Comparison of ENCODE assay signal across 2 cellular contexts in genomic region chr17:80964231-80964856, GRCh38.
TF ChIP-seq lines count a peak whose summit lies in the region.

No MANE protein-coding gene starts in this region.

TF ChIP-seq in GM23338, 12 proteins besides CTCF, POLR2A, EP300 and RAD21:
- TF ChIP-seq JUNB (IDR thresholded peaks at IDR 0.05; ENCODE audit: unreplicated experiment) (no peak), CREB1 (CRISPR knock-in tag; IDR thresholded peaks at IDR 0.05; ENCODE audit: low read depth) (no peak), NANOG (IDR thresholded peaks at IDR 0.05; ENCODE audit: borderline replicate concordance) (no peak), ZNF114 (CRISPR knock-in tag; IDR thresholded peaks at IDR 0.05) (no peak), REST (IDR thresholded peaks at IDR 0.05; ENCODE audit: unreplicated experiment) (no peak), EZH2 (IDR thresholded peaks at IDR 0.05; ENCODE audit: low read depth, unreplicated experiment) (no peak), ETS1 (IDR thresholded peaks at IDR 0.05) (no peak), EZH2phosphoT487 (IDR thresholded peaks at IDR 0.05; ENCODE audit: unreplicated experiment) (no peak)

TF ChIP-seq in HepG2, 621 proteins besides CTCF, POLR2A, EP300 and RAD21:
- no peak for TF ChIP-seq ZSCAN29 (CRISPR knock-in tag; conservative IDR thresholded peaks at IDR 0.05)
- TF ChIP-seq NR2F2 (IDR thresholded peaks at IDR 0.05; ENCODE audit: borderline replicate concordance, low read depth) = no peak
- TF ChIP-seq ZNF18 (CRISPR knock-in tag; IDR thresholded peaks at IDR 0.05; ENCODE audit: insufficient replicate concordance) = no peak
- no peak for TF ChIP-seq XBP1 (CRISPR knock-in tag; IDR thresholded peaks at IDR 0.05)
- TF ChIP-seq ATAD3A (CRISPR knock-in tag; IDR thresholded peaks at IDR 0.05) = no peak
- TF ChIP-seq KLF16 (CRISPR knock-in tag; IDR thresholded peaks at IDR 0.05) = no peak
- TF ChIP-seq NFIB (CRISPR knock-in tag; IDR thresholded peaks at IDR 0.05; ENCODE audit: borderline replicate concordance) = no peak
- TF ChIP-seq CREB1 (IDR thresholded peaks at IDR 0.05) = no peak
- no peak for TF ChIP-seq CREB1 (CRISPR knock-in tag; IDR thresholded peaks at IDR 0.05)
- no peak for TF ChIP-seq SIN3A (IDR thresholded peaks at IDR 0.05; ENCODE audit: borderline replicate concordance, low read depth, low read length)
- no peak for TF ChIP-seq PHB2 (IDR thresholded peaks at IDR 0.05; ENCODE audit: partially characterized antibody)
- TF ChIP-seq ADNP (CRISPR knock-in tag; IDR thresholded peaks at IDR 0.05) = no peak
- no peak for TF ChIP-seq HNF4A (CRISPR knock-in tag; IDR thresholded peaks at IDR 0.05)
- TF ChIP-seq TBX2 (CRISPR knock-in tag; IDR thresholded peaks at IDR 0.05; ENCODE audit: borderline replicate concordance) = no peak
- TF ChIP-seq SMAD3 (CRISPR knock-in tag; IDR thresholded peaks at IDR 0.05) = no peak
- no peak for TF ChIP-seq MZF1 (CRISPR knock-in tag; IDR thresholded peaks at IDR 0.05; ENCODE audit: borderline replicate concordance)
